1 cellular context compared by ENCODE assay signal in genomic region chr1:9927259-9927658, GRCh38.
TF ChIP-seq lines count a peak whose summit lies in the region.

No MANE protein-coding gene starts in this region.

TF ChIP-seq in IMR-90, 13 proteins besides CTCF, POLR2A, EP300 and RAD21:
- TF ChIP-seq CHD1 (IDR thresholded peaks at IDR 0.05; ENCODE audit: low read depth, low read length), result no peak
- TF ChIP-seq SMC3 (IDR thresholded peaks at IDR 0.05; ENCODE audit: low read depth, low read length), result no peak
- no peak for TF ChIP-seq MAFK (IDR thresholded peaks at IDR 0.05; ENCODE audit: low read depth, low read length)
- no peak for TF ChIP-seq BHLHE40 (IDR thresholded peaks at IDR 0.05; ENCODE audit: low read depth, low read length)
- TF ChIP-seq USF2 (IDR thresholded peaks at IDR 0.05; ENCODE audit: low read depth, low read length), result no peak
- no peak for TF ChIP-seq RCOR1 (IDR thresholded peaks at IDR 0.05; ENCODE audit: insufficient replicate concordance, low read length)
- no peak for TF ChIP-seq MXI1 (IDR thresholded peaks at IDR 0.05; ENCODE audit: borderline replicate concordance, low read depth, low read length)
- no peak for TF ChIP-seq CEBPB (IDR thresholded peaks at IDR 0.05; ENCODE audit: low read depth, low read length)
- TF ChIP-seq MAZ (IDR thresholded peaks at IDR 0.05; ENCODE audit: borderline replicate concordance, low read depth, low read length), result no peak
